20 cellular contexts compared by ENCODE assay signal in the genomic region with DNA sequence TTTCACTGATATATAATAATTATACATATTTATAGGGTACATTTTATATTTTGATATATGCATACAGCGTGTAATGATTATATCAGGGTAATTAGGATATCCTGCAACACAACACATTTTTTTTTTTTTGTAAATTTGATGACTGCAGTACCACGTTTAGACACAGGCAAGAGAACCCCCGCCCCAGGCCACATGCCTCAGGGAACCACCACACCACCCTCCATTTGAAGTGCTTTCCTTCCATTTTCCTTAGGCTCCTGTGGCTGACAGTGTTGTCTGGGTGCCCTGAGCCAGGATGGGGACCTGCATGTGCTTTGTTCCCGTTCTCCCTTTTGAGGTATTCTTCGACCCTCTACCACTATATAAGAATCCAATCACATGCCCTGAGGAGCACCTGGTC.
DNase-seq lines count a peak whose midpoint lies in the region; ATAC-seq, FAIRE-seq and TF ChIP-seq lines count a peak whose summit lies in the region.
"Had no signal": no experiment of that assay in that cellular context is flagged by ENCODE, and none has a peak within 500 bp of the region (broad histone marks: within the 10 kb centered on the region; RNA-seq: fewer than 3 reads in every experiment).

No MANE protein-coding gene starts in this region.

- 91% methylated on average over 5 of the region's 5 CpGs for WGBS in A549 (ENCODE audit: missing lambda C conversion rate)
- 34% methylated on average over 5 of the region's 5 CpGs for WGBS in K562 (ENCODE audit: insufficient coverage, low coverage, missing lambda C conversion rate)
- WGBS in neuronal stem cell (ENCODE audit: extremely low coverage in 2 of 2, insufficient read length in 2 of 2, insufficient replicate concordance in 1 of 2), 2 donors: no CpG with 5 or more reads among the region's 5 CpGs

- intact Hi-C loops in K562 (cut with micrococcal nuclease): no loop called here

- H3K9ac ChIP-seq in K562 (ENCODE audit: insufficient read depth in 1 of 2, low read depth in 2 of 2, low read length in 2 of 2) (no peak overlapping the region), neuronal stem cell (ENCODE audit: low read depth, low read length, poor library complexity) (no peak overlapping the region)

- BruUV-seq in K562 (replicated peaks; lab: Mats Ljungman, UMichigan): no TSS peak

- no peak for FAIRE-seq in A549 (lab: Jason Lieb, UNC)
- FAIRE-seq in K562 (lab: Jason Lieb, UNC): no peak
- FAIRE-seq: GM12891 had no signal

- peaks cover 4% of the 10 kb centered on the region for H3K4me1 ChIP-seq in A549
- peaks cover 0 to 6% of the 10 kb centered on the region in 2 experiments; a peak in 2 of 5 replicates for H3K4me1 ChIP-seq in K562 (replicated peaks in 1 of 2; ENCODE audit: control insufficient read depth in 2 of 2, insufficient read depth in 2 of 2, low read length in 2 of 2)
- peaks cover 0 to 1% of the 10 kb centered on the region in 2 donors for H3K4me1 ChIP-seq in neuronal stem cell (ENCODE audit: control insufficient read depth in 2 of 2, insufficient read depth in 1 of 2, low read depth in 1 of 2, low read length in 2 of 2)

- no peaks in the 10 kb centered on the region for H4K20me1 ChIP-seq in K562 (replicated peaks; ENCODE audit: control insufficient read depth, insufficient read depth, low read length)

- no peak overlapping the region for H2BK12ac ChIP-seq in neuronal stem cell (ENCODE audit: low read length)

- no peak overlapping the region for H2BK15ac ChIP-seq in neuronal stem cell (ENCODE audit: low read length)

- H2AFZ ChIP-seq in K562 (ENCODE audit: low read depth, low read length) (peak overlapping the region; percentile 63; the same call in 1 of the 2 replicates), neuronal stem cell (ENCODE audit: low read length) (no peak overlapping the region)

- peak overlapping the region; percentile 11 for H4K91ac ChIP-seq in neuronal stem cell (ENCODE audit: low read depth, low read length, poor library complexity)

- no peak for TF ChIP-seq CTCF in A549 (IDR thresholded peaks at IDR 0.05)
- no peak for TF ChIP-seq CTCF in K562 (IDR thresholded peaks at IDR 0.05 in 2 of 3, conservative IDR thresholded peaks at IDR 0.05 in 1 of 3; ENCODE audit: insufficient read depth in 2 of 3, low read depth in 1 of 3, low read length in 3 of 3)

- no peaks in the 10 kb centered on the region for H3K79me1 ChIP-seq in neuronal stem cell (ENCODE audit: low read depth, low read length)

- no peak overlapping the region for H3K4me3 ChIP-seq in A549
- no peak overlapping the region for H3K4me3 ChIP-seq in K562
- no peak overlapping the region for H3K4me3 ChIP-seq in neuronal stem cell (ENCODE audit: low read length in 2 of 2)

- no peak overlapping the region for H3K18ac ChIP-seq in neuronal stem cell (ENCODE audit: low read length)

- H3K23ac ChIP-seq in neuronal stem cell (ENCODE audit: low read depth, low read length, poor library complexity): no peak overlapping the region

- CTCF ChIA-PET in A549 (lab: Yijun Ruan, JAX): no interaction called here
- CTCF ChIA-PET in HEK293T (lab: Yijun Ruan, JAX): no interaction called here
- CTCF ChIA-PET in K562 (lab: Yijun Ruan, JAX; ENCODE audit: low intra/inter-chr PET ratio): no interaction called here

- H2BK5ac ChIP-seq in neuronal stem cell (ENCODE audit: low read length): no peak overlapping the region

- TF ChIP-seq RAD21 in A549 (conservative IDR thresholded peaks at IDR 0.05 in 1 of 2, IDR thresholded peaks at IDR 0.05 in 1 of 2) (no peak), K562 (CRISPR knock-in tag; conservative IDR thresholded peaks at IDR 0.05 in 1 of 2, IDR thresholded peaks at IDR 0.05 in 1 of 2) (no peak)

- POLR2A ChIA-PET in A549 (lab: Yijun Ruan, JAX) (no interaction called here), HEK293T (lab: Yijun Ruan, JAX) (no interaction called here), K562 (lab: Yijun Ruan, JAX) (no interaction called here)

- H2AK5ac ChIP-seq in neuronal stem cell (ENCODE audit: low read depth, low read length): no peak overlapping the region

- no peaks in the 10 kb centered on the region for H3K9me1 ChIP-seq in K562 (ENCODE audit: control insufficient read depth, insufficient read depth, low read length)

- H3K79me2 ChIP-seq in K562 (ENCODE audit: control insufficient read depth, insufficient read depth, low read length): no peaks in the 10 kb centered on the region

- no peak overlapping the region for H3K4ac ChIP-seq in neuronal stem cell (ENCODE audit: low read length)

- in situ Hi-C loops in K562 (cut with MboI): no loop called here

- DNase-seq in A549 (ENCODE audit: low read depth in 1 of 2, low spot score in 1 of 2): no peak
- no peak for DNase-seq in HEK293T (ENCODE audit: extremely low spot score)
- DNase-seq in K562 (ENCODE audit: extremely low read depth in 1 of 4, low spot score in 3 of 4): no peak
- DNase-seq in neuronal stem cell (ENCODE audit: low spot score): no peak
- no peak for DNase-seq in GM19238 (ENCODE audit: insufficient read length, low spot score)
- DNase-seq: 8988T; C1 segment of cervical spinal cord; Calu3; CD4-positive, alpha-beta memory T cell; COR-L47; DMS53; DMS79 treated with DMSO at 0.1 percent for 48 hours; GF-D8; GOT3; H7; HFFc6 had no signal

- ATAC-seq in A549 (no peak), K562 (no peak; the same call in 2 of the 3 replicates), GM18502 (IDR thresholded peaks at IDR 0.05; ENCODE audit: poor library complexity, unreplicated experiment) (no peak), HG02623 (IDR thresholded peaks at IDR 0.05; ENCODE audit: unreplicated experiment) (no peak)
- ATAC-seq: HCT116 had no signal

- 0 out of 3 replicates have a peak, but pooled peaks cover 3% of the 10 kb centered on the region for H3K9me3 ChIP-seq in A549
- H3K9me3 ChIP-seq in K562 (replicated peaks; ENCODE audit: control insufficient read depth, insufficient read depth, low read depth, low read length): peaks cover 10% of the 10 kb centered on the region
- H3K9me3 ChIP-seq in neuronal stem cell (replicated peaks in 1 of 2; ENCODE audit: control insufficient read depth in 2 of 2, insufficient read depth in 1 of 2, low read depth in 1 of 2, low read length in 2 of 2): no peaks in the 10 kb centered on the region

- no peak overlapping the region for H4K8ac ChIP-seq in neuronal stem cell (ENCODE audit: low read depth, low read length)

- H3K27me3 ChIP-seq in K562 (ENCODE audit: control insufficient read depth in 2 of 2, insufficient read depth in 2 of 2, low read length in 2 of 2): no peaks in the 10 kb centered on the region
- no peaks in the 10 kb centered on the region for H3K27me3 ChIP-seq in neuronal stem cell (ENCODE audit: control insufficient read depth in 3 of 3, insufficient read depth in 3 of 3, low read depth in 1 of 3, low read length in 3 of 3)

- no peak overlapping the region for H2BK120ac ChIP-seq in neuronal stem cell (ENCODE audit: low read depth, low read length)

- no peak overlapping the region for H3K4me2 ChIP-seq in A549
- H3K4me2 ChIP-seq in K562 (ENCODE audit: insufficient read depth, low read length): no peak overlapping the region
- H3K4me2 ChIP-seq in neuronal stem cell (ENCODE audit: insufficient read depth, low read length, poor library complexity, severe bottlenecking): no peak overlapping the region

- TF ChIP-seq POLR2A in A549 (IDR thresholded peaks at IDR 0.05; ENCODE audit: low read length) (no peak), K562 (conservative IDR thresholded peaks at IDR 0.05) (no peak)

- no peak overlapping the region for H3K14ac ChIP-seq in neuronal stem cell (ENCODE audit: low read length)

- H3K27ac ChIP-seq in A549 (peak overlapping the region; percentile 65 to 80; a peak in 5 of 6 replicates), K562 (ENCODE audit: extremely low read depth, low read depth, low read length) (peak overlapping the region; percentile 65; the same call in 1 of the 3 replicates), neuronal stem cell (replicated peaks; ENCODE audit: low read length) (no peak overlapping the region)

- H3K36me3 ChIP-seq in K562 (ENCODE audit: control insufficient read depth, insufficient read depth, low read length) (no peaks in the 10 kb centered on the region), neuronal stem cell (replicated peaks in 1 of 2; ENCODE audit: control insufficient read depth in 2 of 2, insufficient read depth in 2 of 2, low read length in 2 of 2) (no peaks in the 10 kb centered on the region)

- TF ChIP-seq EP300 in A549 (IDR thresholded peaks at IDR 0.05): no peak
- no peak for TF ChIP-seq EP300 in K562 (IDR thresholded peaks at IDR 0.05; ENCODE audit: low read length)

TF ChIP-seq in A549, 52 proteins besides CTCF, POLR2A, EP300 and RAD21:
- TF ChIP-seq ZSCAN20 (CRISPR knock-in tag; IDR thresholded peaks at IDR 0.05) (no peak), EHF (CRISPR knock-in tag; IDR thresholded peaks at IDR 0.05) (no peak), CHD4 (IDR thresholded peaks at IDR 0.05; ENCODE audit: borderline replicate concordance) (no peak)

TF ChIP-seq in HEK293T, 16 proteins besides CTCF, POLR2A, EP300 and RAD21:
- no peak for TF ChIP-seq SP1 (IDR thresholded peaks at IDR 0.05)
- 0 out of 2 replicates have a peak, but pooled peaks have one; percentile 13 for TF ChIP-seq L3MBTL2 (conservative IDR thresholded peaks at IDR 0.05)

TF ChIP-seq in K562, 482 proteins besides CTCF, POLR2A, EP300 and RAD21:
- TF ChIP-seq E2F6 (IDR thresholded peaks at IDR 0.05; ENCODE audit: borderline replicate concordance in 1 of 2, extremely low read depth in 1 of 2, insufficient read depth in 1 of 2, insufficient read length in 1 of 2, low read depth in 1 of 2, low read length in 1 of 2, poor library complexity in 1 of 2, severe bottlenecking in 1 of 2) (peak in 1 of 2 experiments; percentile 42), DPF2 (IDR thresholded peaks at IDR 0.05) (no peak)
